ENCODE assay signal across 15 cellular contexts in the genomic region with DNA sequence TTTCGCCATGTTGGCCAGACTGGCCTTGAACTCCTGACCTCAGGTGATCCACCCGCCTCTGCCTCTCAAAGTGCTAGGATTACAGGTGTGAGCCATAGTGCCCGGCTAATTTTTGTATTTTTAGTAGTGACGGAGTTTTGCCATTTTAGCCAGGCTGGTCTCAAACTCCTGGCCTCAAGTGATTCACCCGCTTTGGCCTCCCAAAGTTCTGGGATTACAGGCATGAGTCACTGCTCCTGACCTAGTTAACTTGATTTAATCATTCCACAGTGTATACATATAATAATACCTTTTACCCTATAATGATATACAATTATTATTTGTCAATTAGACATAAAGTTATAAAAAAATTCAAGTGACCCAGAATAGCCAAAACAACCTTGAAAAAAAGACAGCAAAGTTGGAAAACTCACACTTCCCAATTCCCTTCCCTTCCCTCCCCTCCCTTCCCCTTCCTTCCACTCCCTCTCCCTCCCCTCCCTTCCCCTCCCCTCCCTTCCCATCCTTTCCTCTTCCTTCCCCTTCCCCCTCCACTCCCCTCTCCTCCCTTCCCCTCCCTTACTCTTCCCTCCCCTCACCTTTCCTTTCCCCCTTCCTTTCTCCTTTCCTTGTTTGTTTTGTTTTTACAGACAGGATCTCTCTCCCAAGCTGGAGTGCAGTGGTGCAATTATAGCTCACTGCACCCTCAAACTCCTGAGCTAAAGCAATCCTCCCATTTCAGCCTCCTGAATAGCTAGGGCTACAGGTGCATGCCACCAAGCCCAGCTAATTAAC. TPM values are rescaled to one million over a fixed set of nuclear protein-coding genes. Genes with fewer than 3 reads are reported as not detected.
A peak's percentile ranks its signal among the peaks of the same experiment; 100 is the strongest.
DNase-seq lines count a peak whose midpoint lies in the region; ATAC-seq and TF ChIP-seq lines count a peak whose summit lies in the region.
"Had no signal": no experiment of that assay in that cellular context is flagged by ENCODE, and none has a peak within 500 bp of the region (broad histone marks: within the 10 kb centered on the region; RNA-seq: fewer than 3 reads in every experiment).

No MANE protein-coding gene starts in this region.

- H2AK5ac ChIP-seq in trophoblast cell (ENCODE audit: low read length) = no peak overlapping the region

- CTCF ChIA-PET in Panc1 (lab: Charles Lee) = interaction anchor here (0.7 kb wide), 1 partner anchor 330 kb away, joined by 9 read pairs; no protein-coding TSS in a partner anchor
- CTCF ChIA-PET in A673 (lab: Charles Lee) = no interaction called here

- no peak overlapping the region for H3K4me2 ChIP-seq in trophoblast cell (ENCODE audit: low read length)

- intact Hi-C loops in Panc1 (cut with micrococcal nuclease; ENCODE audit: unreplicated experiment) = no loop called here
- intact Hi-C loops in dendritic cell treated with granulocyte-macrophage colony-stimulating factor and Interleukin-4, amounts not matched to agents 40 ng/mL and 50 ng/mL, for 4 days (cut with micrococcal nuclease) = no loop called here
- intact Hi-C loops in vagina (cut with DNase I) = no loop called here
- intact Hi-C loops in A673 (cut with micrococcal nuclease; ENCODE audit: unreplicated experiment) = no loop called here

- peaks cover 34% of the 10 kb centered on the region for H3K4me1 Mint-ChIP-seq in dendritic cell treated with granulocyte-macrophage colony-stimulating factor and Interleukin-4, amounts not matched to agents 40 ng/mL and 50 ng/mL, for 4 days (ENCODE audit: low read depth)

- no peaks in the 10 kb centered on the region for H3K79me1 ChIP-seq in trophoblast cell (ENCODE audit: low read length)

- H2BK12ac ChIP-seq in trophoblast cell (ENCODE audit: low read length) = no peak overlapping the region

- H3K9me3 Mint-ChIP-seq in dendritic cell treated with granulocyte-macrophage colony-stimulating factor and Interleukin-4, amounts not matched to agents 40 ng/mL and 50 ng/mL, for 4 days = no peaks in the 10 kb centered on the region
- H3K9me3 Mint-ChIP-seq: CD8-positive, alpha-beta memory T cell; natural killer cell treated with Interleukin-12 subunit alpha and Interleukin-12 subunit beta and Interleukin-15 and Interleukin-18, amount 100 ng/mL, for 72 hours had no signal

- H3K4me1 ChIP-seq in Panc1 (ENCODE audit: control insufficient read depth, insufficient read depth, low read length) = peaks cover 3% of the 10 kb centered on the region; the same call in 1 of the 2 replicates
- no peaks in the 10 kb centered on the region for H3K4me1 ChIP-seq in trophoblast cell (ENCODE audit: control insufficient read depth in 1 of 2, insufficient read depth in 2 of 2, low read length in 2 of 2)
- no peaks in the 10 kb centered on the region for H3K4me1 ChIP-seq in effector memory CD4-positive, alpha-beta T cell (ENCODE audit: control insufficient read depth, insufficient read depth, low read length, poor library complexity, severe bottlenecking)
- no peaks in the 10 kb centered on the region for H3K4me1 ChIP-seq in vagina
- H3K4me1 ChIP-seq in A673 (ENCODE audit: insufficient read depth, low read length, poor library complexity, severe bottlenecking) = no peaks in the 10 kb centered on the region
- H3K4me1 ChIP-seq: esophagus muscularis mucosa had no signal

- no peak overlapping the region for H3K23ac ChIP-seq in trophoblast cell (ENCODE audit: low read length)

- peak overlapping the region; percentile 79 for H3K27ac Mint-ChIP-seq in dendritic cell treated with granulocyte-macrophage colony-stimulating factor and Interleukin-4, amounts not matched to agents 40 ng/mL and 50 ng/mL, for 4 days
- H3K27ac Mint-ChIP-seq: CD8-positive, alpha-beta memory T cell had no signal

- H4K12ac ChIP-seq in trophoblast cell (ENCODE audit: low read depth, low read length) = no peak overlapping the region

- no peak overlapping the region for H3K18ac ChIP-seq in trophoblast cell (ENCODE audit: low read length)

- H3K4me3 ChIP-seq in Panc1 (ENCODE audit: low read depth in 2 of 2, low read length in 2 of 2) (no peak overlapping the region), trophoblast cell (ENCODE audit: low read depth, low read length) (no peak overlapping the region), vagina (no peak overlapping the region), A673 (ENCODE audit: low read depth, low read length, poor library complexity, severe bottlenecking) (no peak overlapping the region)
- H3K4me3 ChIP-seq in effector memory CD4-positive, alpha-beta T cell (ENCODE audit: insufficient read depth, low read depth, low read length, poor library complexity, severe bottlenecking) = no peak overlapping the region
- H3K4me3 ChIP-seq: esophagus muscularis mucosa had no signal

- POLR2A ChIA-PET in Panc1 (lab: Charles Lee) (interaction anchor here (0.6 kb wide), 1 partner anchor 365 kb away, joined by 6 read pairs; no protein-coding TSS in a partner anchor), A673 (lab: Charles Lee; ENCODE audit: low non-redundant PET) (interaction anchor here (0.6 kb wide), 1 partner anchor 85 kb away, joined by 5 read pairs; no protein-coding TSS in a partner anchor)

- H3K4ac ChIP-seq in trophoblast cell (ENCODE audit: low read depth, low read length) = no peak overlapping the region

- BruUV-seq in Panc1 (replicated peaks; lab: Mats Ljungman, UMichigan) (no TSS peak), A673 (replicated peaks; lab: Mats Ljungman, UMichigan) (no TSS peak)

- H2BK120ac ChIP-seq in trophoblast cell (ENCODE audit: insufficient read depth, low read length, poor library complexity) = no peak overlapping the region

- H3K9ac ChIP-seq in trophoblast cell (ENCODE audit: low read length) = no peak overlapping the region

- no peak overlapping the region for H4K8ac ChIP-seq in trophoblast cell (ENCODE audit: low read depth, low read length)

- H3K27ac ChIP-seq in Panc1 (ENCODE audit: low read length) (peak overlapping the region; percentile 29; the same call in 1 of the 2 replicates), trophoblast cell (ENCODE audit: low read depth, low read length) (no peak overlapping the region), vagina (no peak overlapping the region), A673 (ENCODE audit: low read depth, low read length, poor library complexity, severe bottlenecking) (no peak overlapping the region)
- H3K27ac ChIP-seq in effector memory CD4-positive, alpha-beta T cell (ENCODE audit: insufficient read depth, low read length, poor library complexity, severe bottlenecking) = no peak overlapping the region
- H3K27ac ChIP-seq: esophagus muscularis mucosa had no signal

- in situ Hi-C loops in Panc1 (cut with HindIII; ENCODE audit: low pct_unique_long_range_greater_than_20kb, low sequenced_read_pairs) = no loop called here

- H2BK5ac ChIP-seq in trophoblast cell (ENCODE audit: low read depth, low read length, poor library complexity) = no peak overlapping the region

- H3K14ac ChIP-seq in trophoblast cell (ENCODE audit: low read length) = no peak overlapping the region

- no peaks in the 10 kb centered on the region for H3K36me3 ChIP-seq in Panc1 (ENCODE audit: control insufficient read depth, insufficient read depth, low read length)
- no peaks in the 10 kb centered on the region for H3K36me3 ChIP-seq in trophoblast cell (ENCODE audit: control insufficient read depth in 1 of 2, insufficient read depth in 2 of 2, low read length in 2 of 2)
- H3K36me3 ChIP-seq in effector memory CD4-positive, alpha-beta T cell (ENCODE audit: control insufficient read depth, insufficient read depth, low read length) = no peaks in the 10 kb centered on the region
- no peaks in the 10 kb centered on the region for H3K36me3 ChIP-seq in vagina
- H3K36me3 ChIP-seq in A673 (ENCODE audit: insufficient read depth, low read length, poor library complexity, severe bottlenecking) = no peaks in the 10 kb centered on the region

- peak; percentile 79 for ATAC-seq in Panc1
- ATAC-seq: natural killer cell treated with Interleukin-12 subunit alpha and Interleukin-12 subunit beta and Interleukin-15 and Interleukin-18, amount 100 ng/mL, for 72 hours; Right ventricle myocardium inferior had no signal

- WGBS in trophoblast cell (ENCODE audit: extremely low coverage, insufficient coverage, insufficient read length) = no CpG with 5 or more reads among the region's 5 CpGs

- TF ChIP-seq POLR2A in vagina (IDR thresholded peaks at IDR 0.05) = no peak

- no peak overlapping the region for H4K91ac ChIP-seq in trophoblast cell (ENCODE audit: low read depth, low read length)

- H3K79me2 ChIP-seq in trophoblast cell (ENCODE audit: control insufficient read depth, insufficient read depth, low read length, poor library complexity) = no peaks in the 10 kb centered on the region

- no peak for TF ChIP-seq CTCF in Panc1 (IDR thresholded peaks at IDR 0.05)
- TF ChIP-seq CTCF in vagina (IDR thresholded peaks at IDR 0.05) = no peak
- no peak for TF ChIP-seq CTCF in A673 (conservative IDR thresholded peaks at IDR 0.05; ENCODE audit: low read depth, low read length)

- H3K27me3 ChIP-seq in Panc1 (ENCODE audit: control insufficient read depth, insufficient read depth, low read length) (no peaks in the 10 kb centered on the region), trophoblast cell (ENCODE audit: insufficient read depth, low read length) (no peaks in the 10 kb centered on the region), vagina (no peaks in the 10 kb centered on the region), A673 (replicated peaks; ENCODE audit: insufficient read depth, low read depth, low read length, poor library complexity) (no peaks in the 10 kb centered on the region)
- H3K27me3 ChIP-seq in effector memory CD4-positive, alpha-beta T cell (replicated peaks; ENCODE audit: control insufficient read depth, insufficient read depth, low read length, poor library complexity, severe bottlenecking) = no peaks in the 10 kb centered on the region
- H3K27me3 ChIP-seq: esophagus muscularis mucosa had no signal

- H3K4me3 Mint-ChIP-seq in dendritic cell treated with granulocyte-macrophage colony-stimulating factor and Interleukin-4, amounts not matched to agents 40 ng/mL and 50 ng/mL, for 4 days = no peak overlapping the region
- H3K4me3 Mint-ChIP-seq: CD8-positive, alpha-beta memory T cell had no signal

- H3K27me3 Mint-ChIP-seq in dendritic cell treated with granulocyte-macrophage colony-stimulating factor and Interleukin-4, amounts not matched to agents 40 ng/mL and 50 ng/mL, for 4 days = no peaks in the 10 kb centered on the region
- H3K27me3 Mint-ChIP-seq: CD8-positive, alpha-beta memory T cell; natural killer cell treated with Interleukin-12 subunit alpha and Interleukin-12 subunit beta and Interleukin-15 and Interleukin-18, amount 100 ng/mL, for 72 hours had no signal

- no peaks in the 10 kb centered on the region for H3K36me3 Mint-ChIP-seq in dendritic cell treated with granulocyte-macrophage colony-stimulating factor and Interleukin-4, amounts not matched to agents 40 ng/mL and 50 ng/mL, for 4 days (ENCODE audit: low read depth)
- H3K36me3 Mint-ChIP-seq: CD8-positive, alpha-beta memory T cell; natural killer cell treated with Interleukin-12 subunit alpha and Interleukin-12 subunit beta and Interleukin-15 and Interleukin-18, amount 100 ng/mL, for 72 hours had no signal

- DNase-seq in GM04504 (ENCODE audit: low read depth) (peak; percentile 47), Panc1 (ENCODE audit: low read depth, low spot score) (peak; percentile 70), trophoblast cell (peak; percentile 51 to 56), vagina (ENCODE audit: extremely low spot score in 2 of 2) (no peak), activated gamma-delta T cell (lab: John Stamatoyannopoulos, UW) (no peak), A673 (ENCODE audit: low spot score) (no peak)
- no peak for DNase-seq in effector memory CD4-positive, alpha-beta T cell
- DNase-seq: CD8-positive, alpha-beta memory T cell; islet precursor cell; NCI-H345; stimulated activated naive CD4-positive, alpha-beta T cell had no signal

- no peaks in the 10 kb centered on the region for H3K9me3 ChIP-seq in Panc1 (ENCODE audit: control insufficient read depth, insufficient read depth, low read depth, low read length)
- H3K9me3 ChIP-seq in trophoblast cell (ENCODE audit: insufficient read depth, low read depth, low read length) = no peaks in the 10 kb centered on the region
- no peaks in the 10 kb centered on the region for H3K9me3 ChIP-seq in effector memory CD4-positive, alpha-beta T cell (ENCODE audit: control insufficient read depth, low read length)
- H3K9me3 ChIP-seq in vagina = no peaks in the 10 kb centered on the region
- H3K9me3 ChIP-seq in A673 (ENCODE audit: low read depth, low read length, poor library complexity, severe bottlenecking) = no peaks in the 10 kb centered on the region
- H3K9me3 ChIP-seq: esophagus muscularis mucosa had no signal

- no peak overlapping the region for H2AFZ ChIP-seq in trophoblast cell (ENCODE audit: insufficient read depth, low read length, poor library complexity)

RNA-seq across cellular contexts. Expression of a gene that starts 14.8 kb away (rescaled TPM):
- total RNA-seq in Panc1 (2021; ENCODE audit: unreplicated experiment) (137 TPM), vagina (54.3 TPM), A673 (2021) (108 and 114 TPM in 2 replicates)
- 108 TPM for polyA plus RNA-seq in Panc1 (2012; ENCODE audit: insufficient read length)
- 27.0 and 27.4 TPM in 2 replicates for polyA plus RNA-seq in trophoblast cell (2013)

Comparison
In these comparisons a context has a peak if more than half of its experiments do, and no peak if none do; other contexts are left out.
1. DNase-seq: peak in GM04504 (single experiment), Panc1 (single experiment) and trophoblast cell (2 of 2); none in effector memory CD4-positive, alpha-beta T cell (0 of 3), vagina (0 of 2), activated gamma-delta T cell (single experiment) and A673 (single experiment).